In genomic region chr1:200738733-200739498, GRCh38 we compare ENCODE assay signal across 1 cellular context.
TF ChIP-seq lines count a peak whose summit lies in the region.

A gene with protein sequence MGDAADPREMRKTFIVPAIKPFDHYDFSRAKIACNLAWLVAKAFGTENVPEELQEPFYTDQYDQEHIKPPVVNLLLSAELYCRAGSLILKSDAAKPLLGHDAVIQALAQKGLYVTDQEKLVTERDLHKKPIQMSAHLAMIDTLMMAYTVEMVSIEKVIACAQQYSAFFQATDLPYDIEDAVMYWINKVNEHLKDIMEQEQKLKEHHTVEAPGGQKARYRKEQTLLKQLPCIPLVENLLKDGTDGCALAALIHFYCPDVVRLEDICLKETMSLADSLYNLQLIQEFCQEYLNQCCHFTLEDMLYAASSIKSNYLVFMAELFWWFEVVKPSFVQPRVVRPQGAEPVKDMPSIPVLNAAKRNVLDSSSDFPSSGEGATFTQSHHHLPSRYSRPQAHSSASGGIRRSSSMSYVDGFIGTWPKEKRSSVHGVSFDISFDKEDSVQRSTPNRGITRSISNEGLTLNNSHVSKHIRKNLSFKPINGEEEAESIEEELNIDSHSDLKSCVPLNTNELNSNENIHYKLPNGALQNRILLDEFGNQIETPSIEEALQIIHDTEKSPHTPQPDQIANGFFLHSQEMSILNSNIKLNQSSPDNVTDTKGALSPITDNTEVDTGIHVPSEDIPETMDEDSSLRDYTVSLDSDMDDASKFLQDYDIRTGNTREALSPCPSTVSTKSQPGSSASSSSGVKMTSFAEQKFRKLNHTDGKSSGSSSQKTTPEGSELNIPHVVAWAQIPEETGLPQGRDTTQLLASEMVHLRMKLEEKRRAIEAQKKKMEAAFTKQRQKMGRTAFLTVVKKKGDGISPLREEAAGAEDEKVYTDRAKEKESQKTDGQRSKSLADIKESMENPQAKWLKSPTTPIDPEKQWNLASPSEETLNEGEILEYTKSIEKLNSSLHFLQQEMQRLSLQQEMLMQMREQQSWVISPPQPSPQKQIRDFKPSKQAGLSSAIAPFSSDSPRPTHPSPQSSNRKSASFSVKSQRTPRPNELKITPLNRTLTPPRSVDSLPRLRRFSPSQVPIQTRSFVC (N-terminal part only) (plus strand): TSS chr1:200738893. CDS start chr1:200739828, 935 bp downstream.

TF ChIP-seq in K562, 482 proteins besides CTCF, POLR2A, EP300 and RAD21 (continued from another document and continues in another):
- TF ChIP-seq E2F6 (IDR thresholded peaks at IDR 0.05; ENCODE audit: borderline replicate concordance in 1 of 2, extremely low read depth in 1 of 2, insufficient read depth in 1 of 2, insufficient read length in 1 of 2, low read depth in 1 of 2, low read length in 1 of 2, poor library complexity in 1 of 2, severe bottlenecking in 1 of 2) (peak; percentile 51 to 53), FOXK2 (conservative IDR thresholded peaks at IDR 0.05 in 1 of 2, IDR thresholded peaks at IDR 0.05 in 1 of 2; ENCODE audit: low read depth in 2 of 2) (no peak), TARDBP (IDR thresholded peaks at IDR 0.05) (peak; percentile 96), ZNF197 (CRISPR knock-in tag; IDR thresholded peaks at IDR 0.05; ENCODE audit: low read depth) (no peak), TCF3 (CRISPR knock-in tag; IDR thresholded peaks at IDR 0.05) (no peak), TGIF2 (CRISPR knock-in tag; IDR thresholded peaks at IDR 0.05) (no peak), STAT5A (IDR thresholded peaks at IDR 0.05; ENCODE audit: borderline replicate concordance, low read length) (no peak), IRF2 (CRISPR knock-in tag; IDR thresholded peaks at IDR 0.05) (no peak), CBX8 (IDR thresholded peaks at IDR 0.05; ENCODE audit: borderline replicate concordance, extremely low read depth, low read depth, low read length, poor library complexity, severe bottlenecking) (no peak), ZC3H8 (IDR thresholded peaks at IDR 0.05) (no peak), POLR2B (IDR thresholded peaks at IDR 0.05; ENCODE audit: low read depth, partially characterized antibody) (no peak), ID3 (CRISPR knock-in tag; IDR thresholded peaks at IDR 0.05) (no peak), ID3 (tag; IDR thresholded peaks at IDR 0.05) (no peak), NR3C1 (CRISPR knock-in tag; IDR thresholded peaks at IDR 0.05) (no peak), SUPT5H (IDR thresholded peaks at IDR 0.05) (0 out of 2 replicates have a peak, but pooled peaks have one; percentile 46), HDAC1 (IDR thresholded peaks at IDR 0.05) (peak in 1 of 2 experiments; percentile 79; a peak in 2 of 4 replicates), HES1 (IDR thresholded peaks at IDR 0.05; ENCODE audit: low read depth) (no peak), ZNF282 (CRISPR knock-in tag; IDR thresholded peaks at IDR 0.05) (no peak), ZNF785 (CRISPR knock-in tag; IDR thresholded peaks at IDR 0.05) (no peak), RCOR1 (IDR thresholded peaks at IDR 0.05; ENCODE audit: borderline replicate concordance in 1 of 2, low read depth in 2 of 2, low read length in 2 of 2) (peak in 1 of 2 experiments; percentile 92; a peak in 3 of 4 replicates), BRD9 (IDR thresholded peaks at IDR 0.05; ENCODE audit: low read depth, partially characterized antibody) (no peak), E4F1 (CRISPR knock-in tag; IDR thresholded peaks at IDR 0.05; ENCODE audit: borderline replicate concordance) (no peak), ELF1 (tag; IDR thresholded peaks at IDR 0.05) (no peak), ATF3 (IDR thresholded peaks at IDR 0.05) (no peak), ATF3 (CRISPR knock-in tag; conservative IDR thresholded peaks at IDR 0.05) (no peak), BCOR (IDR thresholded peaks at IDR 0.05) (peak; percentile 60), ZNF41 (CRISPR knock-in tag; conservative IDR thresholded peaks at IDR 0.05) (no peak), SREBF2 (CRISPR knock-in tag; IDR thresholded peaks at IDR 0.05) (no peak), RFX1 (IDR thresholded peaks at IDR 0.05) (no peak), PCBP1 (IDR thresholded peaks at IDR 0.05; ENCODE audit: low read depth, low read length, poor library complexity, severe bottlenecking) (peak; percentile 89), SMARCE1 (IDR thresholded peaks at IDR 0.05) (peak; percentile 52; the same call in 1 of the 2 replicates), MEF2A (IDR thresholded peaks at IDR 0.05; ENCODE audit: control insufficient read depth, low read depth, low read length) (no peak), SNRNP70 (optimal IDR thresholded peaks at IDR 0.05; ENCODE audit: low read depth, low read length) (no peak), TBL1XR1 (IDR thresholded peaks at IDR 0.05; ENCODE audit: low read length in 2 of 2) (no peak), CBFA2T3 (IDR thresholded peaks at IDR 0.05) (no peak), HNRNPK (IDR thresholded peaks at IDR 0.05; ENCODE audit: low read depth, low read length, poor library complexity, severe bottlenecking) (peak; percentile 67), TRIM24 (IDR thresholded peaks at IDR 0.05) (peak in 1 of 2 experiments; percentile 33; a peak in 1 of 4 replicates), MTA3 (IDR thresholded peaks at IDR 0.05; ENCODE audit: borderline replicate concordance) (peak; percentile 37; the same call in 1 of the 2 replicates), GTF2F1 (IDR thresholded peaks at IDR 0.05; ENCODE audit: low read depth, low read length) (no peak)
- TF ChIP-seq, protein P1, sequence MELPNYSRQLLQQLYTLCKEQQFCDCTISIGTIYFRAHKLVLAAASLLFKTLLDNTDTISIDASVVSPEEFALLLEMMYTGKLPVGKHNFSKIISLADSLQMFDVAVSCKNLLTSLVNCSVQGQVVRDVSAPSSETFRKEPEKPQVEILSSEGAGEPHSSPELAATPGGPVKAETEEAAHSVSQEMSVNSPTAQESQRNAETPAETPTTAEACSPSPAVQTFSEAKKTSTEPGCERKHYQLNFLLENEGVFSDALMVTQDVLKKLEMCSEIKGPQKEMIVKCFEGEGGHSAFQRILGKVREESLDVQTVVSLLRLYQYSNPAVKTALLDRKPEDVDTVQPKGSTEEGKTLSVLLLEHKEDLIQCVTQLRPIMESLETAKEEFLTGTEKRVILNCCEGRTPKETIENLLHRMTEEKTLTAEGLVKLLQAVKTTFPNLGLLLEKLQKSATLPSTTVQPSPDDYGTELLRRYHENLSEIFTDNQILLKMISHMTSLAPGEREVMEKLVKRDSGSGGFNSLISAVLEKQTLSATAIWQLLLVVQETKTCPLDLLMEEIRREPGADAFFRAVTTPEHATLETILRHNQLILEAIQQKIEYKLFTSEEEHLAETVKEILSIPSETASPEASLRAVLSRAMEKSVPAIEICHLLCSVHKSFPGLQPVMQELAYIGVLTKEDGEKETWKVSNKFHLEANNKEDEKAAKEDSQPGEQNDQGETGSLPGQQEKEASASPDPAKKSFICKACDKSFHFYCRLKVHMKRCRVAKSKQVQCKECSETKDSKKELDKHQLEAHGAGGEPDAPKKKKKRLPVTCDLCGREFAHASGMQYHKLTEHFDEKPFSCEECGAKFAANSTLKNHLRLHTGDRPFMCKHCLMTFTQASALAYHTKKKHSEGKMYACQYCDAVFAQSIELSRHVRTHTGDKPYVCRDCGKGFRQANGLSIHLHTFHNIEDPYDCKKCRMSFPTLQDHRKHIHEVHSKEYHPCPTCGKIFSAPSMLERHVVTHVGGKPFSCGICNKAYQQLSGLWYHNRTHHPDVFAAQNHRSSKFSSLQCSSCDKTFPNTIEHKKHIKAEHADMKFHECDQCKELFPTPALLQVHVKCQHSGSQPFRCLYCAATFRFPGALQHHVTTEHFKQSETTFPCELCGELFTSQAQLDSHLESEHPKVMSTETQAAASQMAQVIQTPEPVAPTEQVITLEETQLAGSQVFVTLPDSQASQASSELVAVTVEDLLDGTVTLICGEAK (IDR thresholded peaks at IDR 0.05): peak; percentile 44; the same call in 1 of the 2 replicates
- TF ChIP-seq, protein P1 (CRISPR knock-in tag; IDR thresholded peaks at IDR 0.05): no peak
- TF ChIP-seq, protein P2, sequence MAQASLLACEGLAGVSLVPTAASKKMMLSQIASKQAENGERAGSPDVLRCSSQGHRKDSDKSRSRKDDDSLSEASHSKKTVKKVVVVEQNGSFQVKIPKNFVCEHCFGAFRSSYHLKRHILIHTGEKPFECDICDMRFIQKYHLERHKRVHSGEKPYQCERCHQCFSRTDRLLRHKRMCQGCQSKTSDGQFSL (CRISPR knock-in tag; IDR thresholded peaks at IDR 0.05): no peak; the same call in 1 of the 2 replicates
- TF ChIP-seq, protein P2 (tag; IDR thresholded peaks at IDR 0.05): no peak; a peak in 1 of 4 replicates
- TF ChIP-seq, protein P3, sequence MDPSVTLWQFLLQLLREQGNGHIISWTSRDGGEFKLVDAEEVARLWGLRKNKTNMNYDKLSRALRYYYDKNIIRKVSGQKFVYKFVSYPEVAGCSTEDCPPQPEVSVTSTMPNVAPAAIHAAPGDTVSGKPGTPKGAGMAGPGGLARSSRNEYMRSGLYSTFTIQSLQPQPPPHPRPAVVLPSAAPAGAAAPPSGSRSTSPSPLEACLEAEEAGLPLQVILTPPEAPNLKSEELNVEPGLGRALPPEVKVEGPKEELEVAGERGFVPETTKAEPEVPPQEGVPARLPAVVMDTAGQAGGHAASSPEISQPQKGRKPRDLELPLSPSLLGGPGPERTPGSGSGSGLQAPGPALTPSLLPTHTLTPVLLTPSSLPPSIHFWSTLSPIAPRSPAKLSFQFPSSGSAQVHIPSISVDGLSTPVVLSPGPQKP (CRISPR knock-in tag; IDR thresholded peaks at IDR 0.05): no peak
